Comparison of ENCODE assay signal across 8 cellular contexts in the genomic region with DNA sequence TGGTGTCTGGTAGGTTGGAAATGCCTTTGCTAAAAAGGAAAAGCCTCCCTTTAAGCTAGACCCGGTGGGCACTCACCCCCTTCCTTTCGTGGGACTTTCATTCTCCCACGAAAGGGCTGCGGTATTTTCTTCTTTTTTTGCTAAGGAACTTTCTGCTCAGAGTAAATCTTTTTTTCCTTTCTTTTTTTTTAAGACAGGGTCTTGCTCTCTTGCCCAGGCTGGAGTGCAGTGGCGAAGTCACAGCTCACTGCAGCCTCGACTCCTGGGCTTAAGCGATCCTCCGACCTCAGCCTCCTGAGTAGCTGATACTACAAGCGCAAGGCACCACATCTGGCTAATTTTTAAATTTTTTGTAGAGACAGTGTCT. TPM values are rescaled to one million over a fixed set of nuclear protein-coding genes. Genes with fewer than 3 reads are reported as not detected.
A peak's percentile ranks its signal among the peaks of the same experiment; 100 is the strongest.
DNase-seq lines count a peak whose midpoint lies in the region; ATAC-seq and TF ChIP-seq lines count a peak whose summit lies in the region.

No MANE protein-coding gene starts in this region.

- H3K27me3 ChIP-seq in heart right ventricle = no peaks in the 10 kb centered on the region
- no peaks in the 10 kb centered on the region for H3K27me3 ChIP-seq in muscle layer of colon (ENCODE audit: control insufficient read depth in 1 of 2, insufficient read depth in 2 of 2, low read length in 2 of 2)

- 57 to 59% methylated on average over 9 of the region's 9 CpGs for WGBS in heart right ventricle, 2 donors

- no peak overlapping the region for H3K9ac ChIP-seq in muscle layer of colon (ENCODE audit: low read length)

- peaks cover 1% of the 10 kb centered on the region for H3K36me3 Mint-ChIP-seq in MCF 10A (ENCODE audit: insufficient read depth, unreplicated experiment)

- H3K27me3 Mint-ChIP-seq in MCF 10A (ENCODE audit: insufficient read depth, unreplicated experiment) = no peaks in the 10 kb centered on the region

- H3K9me3 ChIP-seq in heart right ventricle = no peaks in the 10 kb centered on the region
- no peaks in the 10 kb centered on the region for H3K9me3 ChIP-seq in muscle layer of colon (ENCODE audit: low read length)

- peaks cover 5% of the 10 kb centered on the region for H3K4me1 Mint-ChIP-seq in MCF 10A (ENCODE audit: insufficient read depth, unreplicated experiment)

- in situ Hi-C loops in KBM-7 (cut with MboI; ENCODE audit: low pct_unique_long_range_greater_than_20kb, low sequenced_read_pairs) = no loop called here

- H3K4me1 ChIP-seq in heart right ventricle (peaks cover 0 to 21% (median 10%) of the 10 kb centered on the region in 9 donors), muscle layer of colon (ENCODE audit: insufficient read depth, low read length) (peaks cover 11% of the 10 kb centered on the region)

- peak overlapping the region in 8 of 10 donors; percentile 59 to 85 (median 70) for H3K27ac ChIP-seq in heart right ventricle
- peak overlapping the region; percentile 94 for H3K27ac ChIP-seq in muscle layer of colon (ENCODE audit: low read depth, low read length)

- peak in 2 of 9 donors; percentile 1 to 21 for TF ChIP-seq CTCF in heart right ventricle (IDR thresholded peaks at IDR 0.05)
- TF ChIP-seq CTCF in MCF 10A (IDR thresholded peaks at IDR 0.05; ENCODE audit: unreplicated experiment) = no peak

- no peaks in the 10 kb centered on the region for H3K9me3 Mint-ChIP-seq in MCF 10A (ENCODE audit: unreplicated experiment)

- H3K36me3 ChIP-seq in heart right ventricle = peaks cover 0 to 7% (median 0%) of the 10 kb centered on the region in 9 donors
- no peaks in the 10 kb centered on the region for H3K36me3 ChIP-seq in muscle layer of colon (ENCODE audit: insufficient read depth, low read length)

- intact Hi-C loops in heart right ventricle (cut with DNase I) (loop anchor here (1.0 to 5.0 kb wide), 8 partner anchors 33 to 63 kb away; partner anchors contain the start of genes DBNDD2 (in 3 of the 10) and PIGT (in 1 of the 10)), left cardiac atrium (cut with DNase I) (loop anchor here (2.0 to 5.0 kb wide), 4 partner anchors 52 to 398 kb away; no protein-coding TSS in a partner anchor), MCF 10A (cut with micrococcal nuclease) (loop anchor here (1.0 kb wide), 2 partner anchors 63 to 397 kb away; no protein-coding TSS in a partner anchor)

- H3K4me3 ChIP-seq in heart right ventricle (peak overlapping the region in 9 of 10 donors; percentile 43 to 66 (median 64)), muscle layer of colon (ENCODE audit: low read depth in 1 of 2, low read length in 2 of 2) (peak overlapping the region; percentile 59 to 83)

- ATAC-seq in heart right ventricle (no peak), left cardiac atrium (no peak), HG02884 (IDR thresholded peaks at IDR 0.05; ENCODE audit: unreplicated experiment) (no peak)

- BruUV-seq in MCF 10A (replicated peaks; lab: Mats Ljungman, UMichigan) = no TSS peak

- peak overlapping the region; percentile 40 for H3K4me3 Mint-ChIP-seq in MCF 10A (ENCODE audit: unreplicated experiment)

- DNase-seq in heart right ventricle (no peak), left cardiac atrium (no peak), MCF 10A (ENCODE audit: unreplicated experiment) (no peak), ureter (ENCODE audit: low spot score) (peak; percentile 39), retina (no peak), KBM-7 (no peak)

- CTCF ChIA-PET in MCF 10A (lab: Yijun Ruan, JAX) = interaction anchor here (0.6 to 8.0 kb wide), 27 partner anchors 11 to 690 kb away, joined by 3 to 82 read pairs (median 4); partner anchors contain the start of genes DBNDD2 and SYS1

- POLR2A ChIA-PET in MCF 10A (lab: Yijun Ruan, JAX) = interaction anchor here (1.0 to 34.6 kb wide), 6 partner anchors 8 to 397 kb away, joined by 3 to 1328 read pairs (median 4); partner anchors contain the start of genes SDC4 and SYS1

- H3K27ac Mint-ChIP-seq in MCF 10A (ENCODE audit: low read depth, unreplicated experiment) = no peak overlapping the region

RNA-seq across cellular contexts. Expression of gene TP53TG5, which starts 4.0 kb away (rescaled TPM):
- 1 to 10 TPM in 8 of 10 donors, under 1 TPM in 2; 0.59 to 2.4 (median 1.3) TPM for total RNA-seq in heart right ventricle
- 1 to 10 TPM in 1 of 2 donors, under 1 TPM in 1; 0.43 to 1.1 TPM for polyA plus RNA-seq in heart right ventricle
- total RNA-seq in left cardiac atrium = 1 to 10 TPM in 1 of 2 donors, under 1 TPM in 1; 0.68 to 2.0 TPM
- not detected in 2 replicates for total RNA-seq in MCF 10A (2022)
- total RNA-seq in ureter = 1.2 TPM

RNA-seq across cellular contexts. Expression of gene SYS1, which starts 11.1 kb away (rescaled TPM):
- total RNA-seq in heart right ventricle (10 to 100 TPM; 13.9 to 27.9 (median 18.2) TPM), left cardiac atrium (10 to 100 TPM; 23.4 to 24.1 TPM), MCF 10A (2022) (19.1 and 28.2 TPM in 2 replicates), ureter (28.8 TPM)
- polyA plus RNA-seq in heart right ventricle = 10 to 100 TPM; 11.7 to 34.5 TPM

RNA-seq across cellular contexts. Expression of gene SDC4, which starts 25.9 kb away (rescaled TPM):
- total RNA-seq in heart right ventricle (100 to 1,000 TPM in 5 of 10 donors, 10 to 100 TPM in 5; 66.9 to 161 (median 102) TPM), left cardiac atrium (100 to 1,000 TPM in 1 of 2 donors, 10 to 100 TPM in 1; 51.4 to 152 TPM), MCF 10A (2022) (180 and 209 TPM in 2 replicates), ureter (215 TPM)
- 10 to 100 TPM; 48.4 to 64.5 TPM for polyA plus RNA-seq in heart right ventricle

RNA-seq across cellular contexts. Expression of gene DBNDD2, which starts 34.0 kb away (rescaled TPM):
- total RNA-seq in heart right ventricle = 100 to 1,000 TPM; 284 to 676 (median 334) TPM
- 100 to 1,000 TPM; 353 to 381 TPM for polyA plus RNA-seq in heart right ventricle
- total RNA-seq in left cardiac atrium = 100 to 1,000 TPM; 177 to 200 TPM
- 9.1 and 13.0 TPM in 2 replicates for total RNA-seq in MCF 10A (2022)
- 63.0 TPM for total RNA-seq in ureter

RNA-seq across cellular contexts. Expression of gene PIGT, which starts 41.9 kb away (rescaled TPM):
- total RNA-seq in heart right ventricle = 100 to 1,000 TPM; 130 to 221 (median 144) TPM
- 100 to 1,000 TPM in 1 of 2 donors, 10 to 100 TPM in 1; 72.9 to 155 TPM for polyA plus RNA-seq in heart right ventricle
- total RNA-seq in left cardiac atrium = 100 to 1,000 TPM; 104 to 129 TPM
- total RNA-seq in MCF 10A (2022) = 79.4 and 84.3 TPM in 2 replicates
- total RNA-seq in ureter = 94.3 TPM
